ENCODE assay signal across 8 cellular contexts in genomic region chr11:18394928-18395734, GRCh38. TPM values are rescaled to one million over a fixed set of nuclear protein-coding genes. Genes with fewer than 3 reads are reported as not detected.
DNase-seq lines count a peak whose midpoint lies in the region; ATAC-seq and TF ChIP-seq lines count a peak whose summit lies in the region.

No MANE protein-coding gene starts in this region.

- POLR2A ChIA-PET in RWPE1 (lab: Yijun Ruan, JAX; ENCODE audit: low non-redundant PET): interaction anchor here (0.6 to 2.9 kb wide), 7 partner anchors 9 to 1224 kb away, joined by 3 to 38 read pairs (median 4); partner anchors contain the start of genes GTF2H1 and HPS5
- POLR2A ChIA-PET in MCF 10A (lab: Yijun Ruan, JAX): interaction anchor here (0.5 to 7.4 kb wide), 49 partner anchors 11 to 1629 kb away, joined by 3 to 331 read pairs (median 4); partner anchors contain the start of genes GTF2H1, HPS5, RPS13 and SAA1

- H3K4me2 ChIP-seq in H9 (ENCODE audit: insufficient read depth, insufficient read length, low read length): peak overlapping the region; percentile 90

- H3T11ph ChIP-seq in H9 (ENCODE audit: low read length): no peak overlapping the region

- H3K4me3 ChIP-seq in kidney epithelial cell (ENCODE audit: low read depth, low read length): peak overlapping the region; percentile 85

- peak overlapping the region; percentile 96 to 97 for H3K4me3 Mint-ChIP-seq in H9
- peak overlapping the region; percentile 97 for H3K4me3 Mint-ChIP-seq in MCF 10A (ENCODE audit: unreplicated experiment)

- no peak overlapping the region for H2BK12ac ChIP-seq in H9 (ENCODE audit: insufficient read length, low read depth, low read length)

- H3K14ac ChIP-seq in H9 (ENCODE audit: insufficient read depth, low read length): peak overlapping the region; percentile 82; the same call in 1 of the 2 replicates

- H2BK20ac ChIP-seq in H9 (ENCODE audit: low read depth, low read length, poor library complexity, severe bottlenecking): no peak overlapping the region

- DNase-seq in H9 (peak; percentile 34), RWPE1 (ENCODE audit: low spot score) (peak; percentile 25), MCF 10A (ENCODE audit: unreplicated experiment) (no peak), kidney epithelial cell (ENCODE audit: low read depth) (no peak), NOMO-1 treated with DMSO at 0.1 percent for 48 hours (lab: John Stamatoyannopoulos, UW; ENCODE audit: unreplicated experiment) (no peak)
- DNase-seq in stimulated activated CD4-positive, alpha-beta T cell treated with anti-CD3 and anti-CD28 coated beads, Interleukin-4, amount 100 ng/mL, for 1 hour: peak; percentile 26

- H3K27me3 ChIP-seq in H9 (ENCODE audit: insufficient read depth, low read length): peaks cover 2% of the 10 kb centered on the region; the same call in 1 of the 2 replicates
- H3K27me3 ChIP-seq in kidney epithelial cell (ENCODE audit: control insufficient read depth, insufficient read depth, low read length): no peaks in the 10 kb centered on the region

- H3K36me3 Mint-ChIP-seq in H9 (ENCODE audit: insufficient read depth in 1 of 3, low read depth in 3 of 3): peaks cover 16 to 40% (median 33%) of the 10 kb centered on the region in 3 experiments; a peak in 6 of 7 replicates
- peaks cover 55% of the 10 kb centered on the region for H3K36me3 Mint-ChIP-seq in MCF 10A (ENCODE audit: insufficient read depth, unreplicated experiment)

- ATAC-seq in GM21529 (IDR thresholded peaks at IDR 0.05; ENCODE audit: unreplicated experiment) (no peak), HG03280 (IDR thresholded peaks at IDR 0.05; ENCODE audit: unreplicated experiment) (no peak)

- no peak overlapping the region for H3K4ac ChIP-seq in H9 (ENCODE audit: low read depth, low read length)

- BruUV-seq in MCF 10A (replicated peaks; lab: Mats Ljungman, UMichigan): TSS peak; percentile 66

- H3K23me2 ChIP-seq in H9 (ENCODE audit: insufficient read length, low read depth, low read length, poor library complexity, severe bottlenecking): peaks cover 15% of the 10 kb centered on the region

- no peaks in the 10 kb centered on the region for H4K20me1 ChIP-seq in H9 (ENCODE audit: control insufficient read depth, insufficient read depth, insufficient read length)

- H2BK15ac ChIP-seq in H9 (ENCODE audit: low read depth, low read length): no peak overlapping the region

- no peak overlapping the region for H2AFZ ChIP-seq in H9 (ENCODE audit: low read length)

- H3K18ac ChIP-seq in H9 (ENCODE audit: insufficient read length, low read depth, low read length): peak overlapping the region; percentile 79

- TF ChIP-seq CTCF in H9 (conservative IDR thresholded peaks at IDR 0.05) (no peak), RWPE1 (conservative IDR thresholded peaks at IDR 0.05; ENCODE audit: low read depth) (no peak), MCF 10A (IDR thresholded peaks at IDR 0.05; ENCODE audit: unreplicated experiment) (no peak), kidney epithelial cell (IDR thresholded peaks at IDR 0.05; ENCODE audit: insufficient read depth, low read length, poor library complexity, severe bottlenecking) (no peak)

- H3K56ac ChIP-seq in H9 (ENCODE audit: insufficient read length, low read depth, low read length): no peak overlapping the region

- no peak overlapping the region for H4K8ac ChIP-seq in H9 (replicated peaks; ENCODE audit: insufficient read length, low read depth, low read length)

- no peaks in the 10 kb centered on the region for H3K9me3 ChIP-seq in H9 (ENCODE audit: control insufficient read depth, low read depth, low read length)

- H4K5ac ChIP-seq in H9 (ENCODE audit: insufficient read length, low read depth, low read length): no peak overlapping the region

- H3K4me1 Mint-ChIP-seq in H9: peaks cover 0 to 15% of the 10 kb centered on the region in 2 experiments; a peak in 3 of 4 replicates
- peaks cover 18% of the 10 kb centered on the region for H3K4me1 Mint-ChIP-seq in MCF 10A (ENCODE audit: insufficient read depth, unreplicated experiment)

- peaks cover 10% of the 10 kb centered on the region; the same call in 1 of the 2 replicates for H3K79me2 ChIP-seq in H9 (ENCODE audit: insufficient read depth, low read length)

- no peaks in the 10 kb centered on the region for H3K36me3 ChIP-seq in kidney epithelial cell (ENCODE audit: control insufficient read depth, insufficient read depth, low read length)

- H3K27ac Mint-ChIP-seq in H9 (peak overlapping the region; percentile 90 to 98 (median 97)), MCF 10A (ENCODE audit: low read depth, unreplicated experiment) (peak overlapping the region; percentile 97)

- CTCF ChIA-PET in RWPE1 (lab: Yijun Ruan, JAX) (interaction anchor here (0.5 to 1.3 kb wide), 3 partner anchors 11 to 81 kb away, joined by 3 to 5 read pairs (median 5); no protein-coding TSS in a partner anchor), MCF 10A (lab: Yijun Ruan, JAX) (interaction anchor here (0.7 to 2.5 kb wide), 10 partner anchors 9 to 380 kb away, joined by 3 to 24 read pairs (median 4); no protein-coding TSS in a partner anchor)

- H3K27me3 Mint-ChIP-seq in H9 (ENCODE audit: low read depth) (peaks cover 6% of the 10 kb centered on the region), MCF 10A (ENCODE audit: insufficient read depth, unreplicated experiment) (no peaks in the 10 kb centered on the region)

- 0 out of 2 replicates have a peak, but pooled peaks cover 4% of the 10 kb centered on the region for H3K4me1 ChIP-seq in H9 (ENCODE audit: insufficient read depth, low read length)

- peak overlapping the region; percentile 71 for H3K9ac ChIP-seq in H9 (ENCODE audit: extremely low read depth, insufficient read length, low read length)

- intact Hi-C loops in MCF 10A (cut with micrococcal nuclease): loop anchor here (1.0 to 5.0 kb wide), 3 partner anchors 11 to 132 kb away; partner anchors contain the start of genes GTF2H1, HPS5 and TSG101

- H4K91ac ChIP-seq in H9 (ENCODE audit: insufficient read length, low read depth, low read length): no peak overlapping the region

- no peaks in the 10 kb centered on the region for H3K9me3 Mint-ChIP-seq in H9
- H3K9me3 Mint-ChIP-seq in MCF 10A (ENCODE audit: unreplicated experiment): no peaks in the 10 kb centered on the region

- no CpG with 5 or more reads among the region's 36 CpGs for WGBS in H9 (ENCODE audit: extremely low coverage, insufficient read length, low lambda C conversion rate)

- H3K23ac ChIP-seq in H9 (ENCODE audit: insufficient read length, low read depth, low read length): no peak overlapping the region

- no peak overlapping the region for H2BK120ac ChIP-seq in H9 (ENCODE audit: low read depth, low read length, poor library complexity, severe bottlenecking)

- H3K79me1 ChIP-seq in H9 (ENCODE audit: insufficient read depth, low read depth, low read length, poor library complexity, severe bottlenecking): no peaks in the 10 kb centered on the region

- H2BK5ac ChIP-seq in H9 (ENCODE audit: insufficient read length, low read length): no peak overlapping the region

- H3K27ac ChIP-seq in H9 (ENCODE audit: insufficient read length, low read depth, low read length): no peak overlapping the region
- H3K27ac ChIP-seq in RWPE1: peak overlapping the region; percentile 98

- H2AK5ac ChIP-seq in H9 (ENCODE audit: insufficient read length, low read length): no peak overlapping the region

RNA-seq across cellular contexts. Expression of gene LDHA, which starts 0.8 kb away (rescaled TPM):
- 717 and 720 TPM in 2 replicates for total RNA-seq in H9 (2021)
- 516 and 739 TPM in 2 replicates for total RNA-seq in MCF 10A (2022)
- 269 and 279 TPM in 2 replicates for total RNA-seq in kidney epithelial cell

RNA-seq across cellular contexts. Expression of gene LDHC, which starts 17.0 kb away (rescaled TPM):
- total RNA-seq in H9 (2021) (0.94 and 1.6 TPM in 2 replicates), MCF 10A (2022) (not detected in 2 replicates), kidney epithelial cell (0.82 and 2.6 TPM in 2 replicates)

Comparison
In these comparisons a context has a peak if more than half of its experiments do, and no peak if none do; other contexts are left out.
1. DNase-seq: peak in H9 (single experiment), RWPE1 (single experiment) and stimulated activated CD4-positive, alpha-beta T cell treated with anti-CD3 and anti-CD28 coated beads, Interleukin-4, amount 100 ng/mL, for 1 hour (single experiment); none in MCF 10A (single experiment), kidney epithelial cell (single experiment) and NOMO-1 treated with DMSO at 0.1 percent for 48 hours (single experiment).